Comparison of ENCODE assay signal across 30 cellular contexts in genomic region chr11:33529461-33529860, GRCh38.
"Had no signal": no experiment of that assay in that cellular context is flagged by ENCODE, and none has a peak within 500 bp of the region (broad histone marks: within the 10 kb centered on the region; RNA-seq: fewer than 3 reads in every experiment).

No MANE protein-coding gene starts in this region.

- H3K27me3 ChIP-seq: adrenal gland, body of pancreas had no signal

- ATAC-seq: activated CD4-positive, CD25-positive, alpha-beta regulatory T cell treated with anti-CD3 and anti-CD28 coated beads, Interleukin-2, amount 50 U/mL, for 24 hours; activated CD8-positive, alpha-beta T cell treated with anti-CD3 and anti-CD28 coated beads for 36 hours; activated naive CD8-positive, alpha-beta T cell treated with anti-CD3 and anti-CD28 coated beads, Interleukin-2, amount 50 U/mL, for 24 hours; activated T-cell treated with anti-CD3 and anti-CD28 coated beads, Interleukin-2, amount 50 U/mL, for 4 hours; activated T-helper 17 cell treated with anti-CD3 and anti-CD28 coated beads, Interleukin-2, amount 50 U/mL, for 72 hours; body of pancreas; effector memory CD8-positive, alpha-beta T cell had no signal

- H3K36me3 ChIP-seq: adrenal gland, esophagus muscularis mucosa, WERI-Rb-1 had no signal

- FAIRE-seq: colon, frontal cortex had no signal

- DNase-seq: activated B cell treated with CpG ODN at 0.5 μM for 24 hours; activated CD4-positive, alpha-beta T cell treated with anti-CD3 and anti-CD28 coated beads for 48 hours; activated CD4-positive, alpha-beta T cell treated with anti-CD3 and anti-CD28 coated beads, Interleukin-2, amount 50 U/mL, for 1 hour; activated CD4-positive, alpha-beta T cell treated with anti-CD3 and anti-CD28 coated beads, Interleukin-2, amount 50 U/mL, for 48 hours; activated CD8-positive, alpha-beta memory T cell treated with anti-CD3 and anti-CD28 coated beads for 24 hours; activated CD8-positive, alpha-beta T cell treated with anti-CD3 and anti-CD28 coated beads for 36 hours; activated effector memory CD4-positive, alpha-beta T cell treated with Interleukin-2 at 50 U/mL for 16 hours; activated naive CD4-positive, alpha-beta T cell treated with anti-CD3 and anti-CD28 coated beads for 36 hours; activated naive CD8-positive, alpha-beta T cell treated with anti-CD3 and anti-CD28 coated beads for 36 hours; activated naive CD8-positive, alpha-beta T cell treated with anti-CD3 and anti-CD28 coated beads, Interleukin-2, amount 50 U/mL, for 24 hours; activated T-cell treated with anti-CD3 and anti-CD28 coated beads, Interleukin-2, amount 50 U/mL, for 4 hours; adrenal gland; amygdala; aorta; body of pancreas; caudate nucleus; cortex of kidney; dermis blood vessel endothelial cell; effector CD4-positive, alpha-beta T cell; effector memory CD8-positive, alpha-beta T cell; erythroblast; head of caudate nucleus; hippocampal formation; T1000; WERI-Rb-1 had no signal

- H3K4me3 ChIP-seq: adrenal gland, body of pancreas, esophagus muscularis mucosa had no signal
